19 cellular contexts compared by ENCODE assay signal in the genomic region with DNA sequence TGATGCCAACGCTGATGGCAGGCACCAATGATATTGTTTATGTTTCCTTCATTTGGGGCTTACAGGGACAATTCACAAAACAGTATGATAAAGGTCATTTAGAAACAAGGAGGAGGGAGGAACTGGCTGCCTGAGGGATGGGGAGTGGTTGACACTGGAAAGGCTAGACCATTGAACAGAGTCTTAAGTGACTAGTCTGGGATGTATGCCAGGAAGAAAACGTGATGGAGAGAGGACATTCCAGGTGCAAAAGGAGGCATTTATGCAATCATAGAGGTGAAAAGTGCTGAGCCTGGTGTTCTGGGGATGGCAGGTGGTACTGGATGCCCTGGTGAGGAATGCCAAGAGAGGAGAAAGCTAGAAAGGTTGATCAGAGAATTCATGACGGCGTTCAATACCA.
"Had no signal": no experiment of that assay in that cellular context is flagged by ENCODE, and none has a peak within 500 bp of the region (broad histone marks: within the 10 kb centered on the region; RNA-seq: fewer than 3 reads in every experiment).

No MANE protein-coding gene starts in this region.

- H3K4me3 ChIP-seq: lung, pancreas, sigmoid colon, spleen, tibial nerve had no signal

- H3K27me3 Mint-ChIP-seq: dendritic cell treated with granulocyte-macrophage colony-stimulating factor and Interleukin-4, amounts not matched to agents 40 ng/mL and 50 ng/mL, for 4 days; T-helper 17 cell had no signal

- H3K4me1 Mint-ChIP-seq: T-helper 17 cell had no signal

- H3K4me3 Mint-ChIP-seq: activated naive CD4-positive, alpha-beta T cell treated with anti-CD3 and anti-CD28 coated beads for 36 hours; activated naive CD8-positive, alpha-beta T cell treated with anti-CD3 and anti-CD28 coated beads, Interleukin-2, amount 50 U/mL, for 24 hours; dendritic cell treated with granulocyte-macrophage colony-stimulating factor and Interleukin-4, amounts not matched to agents 40 ng/mL and 50 ng/mL, for 4 days; T-helper 17 cell had no signal

- FAIRE-seq: frontal cortex, pancreas had no signal

- DNase-seq: activated CD4-positive, alpha-beta T cell treated with anti-CD3 and anti-CD28 coated beads, Interleukin-2, amount 50 U/mL, for 48 hours; activated naive CD4-positive, alpha-beta T cell treated with anti-CD3 and anti-CD28 coated beads for 36 hours; activated naive CD8-positive, alpha-beta T cell treated with anti-CD3 and anti-CD28 coated beads, Interleukin-2, amount 50 U/mL, for 24 hours; aorta; effector memory CD4-positive, alpha-beta T cell; head of caudate nucleus; kidney glomerular epithelial cell; midbrain; pancreas; sigmoid colon; spleen; T-helper 17 cell; WERI-Rb-1 had no signal

- H3K36me3 ChIP-seq: pancreas had no signal

- H3K27me3 ChIP-seq: pancreas, sigmoid colon, spleen, tibial nerve had no signal

- H3K27ac Mint-ChIP-seq: activated naive CD4-positive, alpha-beta T cell treated with anti-CD3 and anti-CD28 coated beads for 36 hours; activated naive CD8-positive, alpha-beta T cell treated with anti-CD3 and anti-CD28 coated beads, Interleukin-2, amount 50 U/mL, for 24 hours; activated T-helper 2 cell treated with anti-CD3 and anti-CD28 coated beads, Interferon-gamma antibody, Interleukin-2, Interleukin-4, amounts not matched to agents 10 μg/mL and 5 μg/mL and 100 μg/mL, durations not matched to agents 14 hours and 24 hours and 36 hours; dendritic cell treated with granulocyte-macrophage colony-stimulating factor and Interleukin-4, amounts not matched to agents 40 ng/mL and 50 ng/mL, for 4 days; T-helper 17 cell had no signal

- H3K9me3 ChIP-seq: pancreas, sigmoid colon had no signal

- H3K27ac ChIP-seq: epithelial cell of prostate, pancreas, sigmoid colon, spleen, tibial nerve, WERI-Rb-1 had no signal

- H3K4me1 ChIP-seq: pancreas, spleen had no signal

- ATAC-seq: activated naive CD8-positive, alpha-beta T cell treated with anti-CD3 and anti-CD28 coated beads, Interleukin-2, amount 50 U/mL, for 24 hours; pancreas; T-helper 17 cell had no signal
